ENCODE assay signal across 8 cellular contexts in genomic region chr5:157471709-157472108, GRCh38. TPM values are rescaled to one million over a fixed set of nuclear protein-coding genes. Genes with fewer than 3 reads are reported as not detected.
DNase-seq lines count a peak whose midpoint lies in the region; ATAC-seq, FAIRE-seq and TF ChIP-seq lines count a peak whose summit lies in the region.

No MANE protein-coding gene starts in this region.

- H3K36me3 ChIP-seq in RWPE2 (ENCODE audit: low read depth) (no peaks in the 10 kb centered on the region), spleen (peaks cover 0 to 46% (median 0%) of the 10 kb centered on the region in 6 donors)

- TF ChIP-seq POLR2A in erythroblast (IDR thresholded peaks at IDR 0.05; ENCODE audit: low read length) = no peak
- no peak for TF ChIP-seq POLR2A in spleen (IDR thresholded peaks at IDR 0.05)

- FAIRE-seq in GM18507 (lab: Jason Lieb, UNC) = peak; percentile 62

- DNase-seq in AML-193 (lab: John Stamatoyannopoulos, UW) = peak; percentile 28 to 34
- no peak for DNase-seq in GM18507 (ENCODE audit: extremely low spot score, insufficient read length, low read depth)
- no peak for DNase-seq in RWPE2 (ENCODE audit: low spot score)
- peak; percentile 32 to 48 for DNase-seq in erythroblast (lab: John Stamatoyannopoulos, UW)
- no peak for DNase-seq in spleen
- no peak for DNase-seq in GOT3 (lab: John Stamatoyannopoulos, UW)
- no peak for DNase-seq in middle frontal gyrus (ENCODE audit: extremely low spot score, low spot score)

- intact Hi-C loops in spleen (cut with DNase I; ENCODE audit: low total_unique reads) = loop anchor here (10.0 kb wide), 1 partner anchor 127 kb away; a partner anchor contains a TSS

- H3K27me3 ChIP-seq in RWPE2 (ENCODE audit: insufficient read depth, poor library complexity, severe bottlenecking) (no peaks in the 10 kb centered on the region), spleen (replicated peaks in 1 of 7) (no peaks in the 10 kb centered on the region)

- no peak overlapping the region for H3K27ac ChIP-seq in RWPE2 (ENCODE audit: poor library complexity, severe bottlenecking)
- H3K27ac ChIP-seq in spleen = no peak overlapping the region

- TF ChIP-seq CTCF in RWPE2 (IDR thresholded peaks at IDR 0.05; ENCODE audit: poor library complexity, severe bottlenecking) (peak; percentile 86), spleen (IDR thresholded peaks at IDR 0.05 in 8 of 11, conservative IDR thresholded peaks at IDR 0.05 in 3 of 11) (peak in 6 of 11 experiments; percentile 35 to 57 (median 53))

- H3K4me1 ChIP-seq in RWPE2 (ENCODE audit: insufficient read depth, poor library complexity, severe bottlenecking) (no peaks in the 10 kb centered on the region), spleen (peaks cover 0 to 15% (median 3%) of the 10 kb centered on the region in 6 donors)

- ATAC-seq in RWPE2 (ENCODE audit: low read depth) (peak; percentile 53), HG02840 (IDR thresholded peaks at IDR 0.05; ENCODE audit: low FRiP score, unreplicated experiment) (no peak)

- WGBS in spleen, 5 donors = 93 to 100% (median 98%) methylated on average over 1 of the region's 1 CpG

- H3K4me3 ChIP-seq in RWPE2 (ENCODE audit: severe bottlenecking) (no peak overlapping the region), spleen (no peak overlapping the region)

- H3K9me3 ChIP-seq in RWPE2 (ENCODE audit: severe bottlenecking) (no peaks in the 10 kb centered on the region), spleen (no peaks in the 10 kb centered on the region)

RNA-seq across cellular contexts. Expression of gene NIPAL4, which starts 11.7 kb away (rescaled TPM):
- total RNA-seq in spleen = under 1 TPM in 6 of 7 donors, not detected in 1; 0.34 to 0.73 (median 0.47) TPM
- under 1 TPM; 0.19 to 0.49 (median 0.39) TPM for polyA plus RNA-seq in spleen

Comparison
In these comparisons a context has a peak if more than half of its experiments do, and no peak if none do; other contexts are left out.
1. DNase-seq: peak in AML-193 (2 of 2) and erythroblast (2 of 2); none in GM18507 (single experiment), RWPE2 (single experiment), spleen (single experiment), GOT3 (single experiment) and middle frontal gyrus (single experiment).